ENCODE assay signal across 29 cellular contexts in the genomic region with DNA sequence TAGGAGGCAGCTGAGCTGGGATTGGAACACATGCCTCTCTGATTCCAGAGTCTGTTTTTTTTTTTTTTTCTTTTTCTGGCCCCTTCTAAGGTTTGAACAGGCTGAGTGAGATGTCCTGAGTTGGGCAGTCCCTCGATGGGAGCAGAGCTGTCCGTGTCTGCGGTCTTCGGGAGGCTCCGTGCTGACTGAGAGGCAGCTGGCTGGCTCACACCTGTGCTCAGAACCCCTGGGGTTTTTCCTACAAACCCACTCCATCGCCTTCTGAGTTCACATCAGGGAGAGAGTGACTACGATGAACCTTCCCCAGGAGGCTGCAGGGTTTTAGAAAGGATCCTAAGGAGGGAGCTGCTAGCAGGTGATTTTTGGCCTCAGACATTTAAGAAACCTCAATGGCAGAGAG.
DNase-seq lines count a peak whose midpoint lies in the region; TF ChIP-seq lines count a peak whose summit lies in the region.
"Had no signal": no experiment of that assay in that cellular context is flagged by ENCODE, and none has a peak within 500 bp of the region (broad histone marks: within the 10 kb centered on the region; RNA-seq: fewer than 3 reads in every experiment).

No MANE protein-coding gene starts in this region.

- H3K9me3 Mint-ChIP-seq in activated naive CD8-positive, alpha-beta T cell treated with anti-CD3 and anti-CD28 coated beads for 36 hours = peaks cover 5% of the 10 kb centered on the region
- no peaks in the 10 kb centered on the region for H3K9me3 Mint-ChIP-seq in CD8-positive, alpha-beta memory T cell
- H3K9me3 Mint-ChIP-seq: CD8-positive, alpha-beta T cell; HFFc6; mesothelial cell of epicardium; naive thymus-derived CD8-positive, alpha-beta T cell had no signal

- H3K79me2 ChIP-seq in DOHH2 (ENCODE audit: control insufficient read depth, low read length) = no peaks in the 10 kb centered on the region

- H3F3A ChIP-seq in DOHH2 (ENCODE audit: control insufficient read depth, insufficient read depth) = peaks cover 45% of the 10 kb centered on the region

- H4K20me1 ChIP-seq in DOHH2 (ENCODE audit: control insufficient read depth, insufficient read depth, low read depth, low read length) = no peaks in the 10 kb centered on the region

- H3K27me3 Mint-ChIP-seq in activated naive CD8-positive, alpha-beta T cell treated with anti-CD3 and anti-CD28 coated beads for 36 hours = no peaks in the 10 kb centered on the region
- peaks cover 5 to 32% of the 10 kb centered on the region in 2 donors for H3K27me3 Mint-ChIP-seq in CD8-positive, alpha-beta memory T cell

- peaks cover 6% of the 10 kb centered on the region for H3K36me3 Mint-ChIP-seq in activated naive CD8-positive, alpha-beta T cell treated with anti-CD3 and anti-CD28 coated beads for 36 hours
- no peaks in the 10 kb centered on the region for H3K36me3 Mint-ChIP-seq in CD8-positive, alpha-beta memory T cell
- H3K36me3 Mint-ChIP-seq: CD8-positive, alpha-beta T cell; mesothelial cell of epicardium; naive thymus-derived CD8-positive, alpha-beta T cell had no signal

- intact Hi-C loops in posterior vena cava (cut with DNase I) = no loop called here

- peak overlapping the region; percentile 55 for H3K4me3 ChIP-seq in DOHH2 (ENCODE audit: low read length)
- H3K4me3 ChIP-seq in CD8-positive, alpha-beta memory T cell (ENCODE audit: low read length) = no peak overlapping the region
- H3K4me3 ChIP-seq: GM23248, pancreas, SK-N-MC, upper lobe of left lung had no signal

- peak overlapping the region; percentile 86 for H3K27ac ChIP-seq in DOHH2 (ENCODE audit: low read depth, low read length)
- H3K27ac ChIP-seq in CD8-positive, alpha-beta memory T cell (ENCODE audit: low read depth, low read length) = no peak overlapping the region
- H3K27ac ChIP-seq: 22Rv1, GM23248, pancreas, SK-N-MC, upper lobe of left lung had no signal

- no peak overlapping the region for H3K4me3 Mint-ChIP-seq in activated naive CD8-positive, alpha-beta T cell treated with anti-CD3 and anti-CD28 coated beads for 36 hours
- no peak overlapping the region for H3K4me3 Mint-ChIP-seq in CD8-positive, alpha-beta memory T cell
- H3K4me3 Mint-ChIP-seq: CD8-positive, alpha-beta T cell; HFFc6; mesothelial cell of epicardium; naive thymus-derived CD8-positive, alpha-beta T cell; T-helper 17 cell had no signal

- H3K27ac Mint-ChIP-seq in activated naive CD8-positive, alpha-beta T cell treated with anti-CD3 and anti-CD28 coated beads for 36 hours = peak overlapping the region; percentile 43
- peak overlapping the region in 1 of 8 donors; percentile 24 for H3K27ac Mint-ChIP-seq in CD8-positive, alpha-beta memory T cell
- H3K27ac Mint-ChIP-seq: CD8-positive, alpha-beta T cell; HFFc6; mesothelial cell of epicardium; naive thymus-derived CD8-positive, alpha-beta T cell; T-helper 17 cell had no signal

- no peaks in the 10 kb centered on the region for H3K9me3 ChIP-seq in DOHH2 (ENCODE audit: control insufficient read depth, insufficient read depth, low read length)
- no peaks in the 10 kb centered on the region for H3K9me3 ChIP-seq in CD8-positive, alpha-beta memory T cell (ENCODE audit: low read length)
- H3K9me3 ChIP-seq: pancreas, upper lobe of left lung had no signal

- H3K9me2 ChIP-seq in DOHH2 (replicated peaks; ENCODE audit: control insufficient read depth, low read length) = no peaks in the 10 kb centered on the region

- CTCF ChIA-PET in CD8-positive, alpha-beta memory T cell (lab: Charles Lee) = interaction anchor here (15.2 kb wide), 1 partner anchor 171 kb away, joined by 307 read pairs; no protein-coding TSS in a partner anchor

- H3K4me2 ChIP-seq in DOHH2 (ENCODE audit: low read length) = peak overlapping the region; percentile 72

- no peak for TF ChIP-seq CTCF in DOHH2 (IDR thresholded peaks at IDR 0.05; ENCODE audit: low read depth, low read length, poor library complexity, severe bottlenecking)

- POLR2A ChIA-PET in CD8-positive, alpha-beta memory T cell (lab: Charles Lee) = no interaction called here

- peaks cover 100% of the 10 kb centered on the region for H3K4me1 ChIP-seq in DOHH2 (ENCODE audit: control insufficient read depth, low read length)
- H3K4me1 ChIP-seq in CD8-positive, alpha-beta memory T cell (ENCODE audit: insufficient read depth, low read length) = peaks cover 13% of the 10 kb centered on the region
- H3K4me1 ChIP-seq: pancreas had no signal

- no peaks in the 10 kb centered on the region for H3K36me3 ChIP-seq in DOHH2 (ENCODE audit: control insufficient read depth, low read length)
- H3K36me3 ChIP-seq in CD8-positive, alpha-beta memory T cell (ENCODE audit: insufficient read depth, low read length) = no peaks in the 10 kb centered on the region
- H3K36me3 ChIP-seq: pancreas, upper lobe of left lung had no signal

- H3K27me3 ChIP-seq in DOHH2 (ENCODE audit: control insufficient read depth, low read length) = no peaks in the 10 kb centered on the region
- peaks cover 4% of the 10 kb centered on the region for H3K27me3 ChIP-seq in CD8-positive, alpha-beta memory T cell (ENCODE audit: insufficient read depth, low read length, poor library complexity, severe bottlenecking)
- H3K27me3 ChIP-seq: pancreas, upper lobe of left lung had no signal

- DNase-seq in NCI-H2171 treated with DMSO at 0.1 percent for 48 hours (lab: John Stamatoyannopoulos, UW) (peak; percentile 13), NCI-H2171 (lab: John Stamatoyannopoulos, UW) (no peak), posterior vena cava (ENCODE audit: low spot score) (peak; percentile 61), AG08395 (ENCODE audit: low spot score) (no peak)
- DNase-seq in activated naive CD8-positive, alpha-beta T cell treated with anti-CD3 and anti-CD28 coated beads for 36 hours = no peak
- no peak for DNase-seq in CD8-positive, alpha-beta memory T cell
- no peak for DNase-seq in stimulated activated CD4-positive, alpha-beta T cell treated with anti-CD3 and anti-CD28 coated beads, Interleukin-4, amount 100 ng/mL, for 4 hours
- DNase-seq: activated CD4-positive, CD25-positive, alpha-beta regulatory T cell treated with anti-CD3 and anti-CD28 coated beads, Interleukin-2, amount 50 U/mL, for 72 hours; activated gamma-delta T cell treated with Interleukin-2 at 50 U/mL for 16 hours; activated T-cell treated with anti-CD3 and anti-CD28 coated beads, Interleukin-2, amount 50 U/mL, for 1 hour; anterior cingulate cortex; CD8-positive, alpha-beta T cell; effector memory CD4-positive, alpha-beta T cell; erythroblast; GM23248; HFFc6; MV-4-11; naive thymus-derived CD8-positive, alpha-beta T cell; NCI-H1436 treated with DMSO at 0.1 percent for 48 hours; NCI-H446 treated with DMSO at 0.1 percent for 48 hours; OCI-M1; pancreas; stimulated activated CD4-positive, alpha-beta T cell treated with anti-CD3 and anti-CD28 coated beads, Interleukin-2, amount 100 ng/mL, for 24 hours; T-helper 17 cell; upper lobe of left lung had no signal

- H3K4me1 Mint-ChIP-seq in activated naive CD8-positive, alpha-beta T cell treated with anti-CD3 and anti-CD28 coated beads for 36 hours = peaks cover 81% of the 10 kb centered on the region
- peaks cover 21 to 44% (median 42%) of the 10 kb centered on the region in 3 donors for H3K4me1 Mint-ChIP-seq in CD8-positive, alpha-beta memory T cell

Comparison
In these comparisons a context has a peak if more than half of its experiments do, and no peak if none do; other contexts are left out.
1. DNase-seq: peak in NCI-H2171 treated with DMSO at 0.1 percent for 48 hours (single experiment) and posterior vena cava (single experiment); none in NCI-H2171 (single experiment), activated naive CD8-positive, alpha-beta T cell treated with anti-CD3 and anti-CD28 coated beads for 36 hours (single experiment), CD8-positive, alpha-beta memory T cell (0 of 5), stimulated activated CD4-positive, alpha-beta T cell treated with anti-CD3 and anti-CD28 coated beads, Interleukin-4, amount 100 ng/mL, for 4 hours (0 of 2) and AG08395 (single experiment).